In genomic region chr4:71729856-71730255, GRCh38 we compare ENCODE assay signal across 31 cellular contexts. TPM values are rescaled to one million over a fixed set of nuclear protein-coding genes. Genes with fewer than 3 reads are reported as not detected.
A peak's percentile ranks its signal among the peaks of the same experiment; 100 is the strongest.
DNase-seq lines count a peak whose midpoint lies in the region; ATAC-seq and TF ChIP-seq lines count a peak whose summit lies in the region.
"Had no signal": no experiment of that assay in that cellular context is flagged by ENCODE, and none has a peak within 500 bp of the region (broad histone marks: within the 10 kb centered on the region; RNA-seq: fewer than 3 reads in every experiment).

No MANE protein-coding gene starts in this region.

- 82 to 91% methylated on average over 2 of the region's 2 CpGs for WGBS in thyroid gland, 2 donors

- H3K4me1 Mint-ChIP-seq in GM23338 = no peaks in the 10 kb centered on the region
- H3K4me1 Mint-ChIP-seq in naive thymus-derived CD4-positive, alpha-beta T cell = no peaks in the 10 kb centered on the region
- H3K4me1 Mint-ChIP-seq: CD14-positive monocyte; CD8-positive, alpha-beta memory T cell; T-cell had no signal

- H3K27me3 Mint-ChIP-seq in GM23338 (ENCODE audit: insufficient read depth, low read depth, poor library complexity) = peaks cover 2% of the 10 kb centered on the region
- peaks cover 0 to 23% (median 22%) of the 10 kb centered on the region in 5 donors for H3K27me3 Mint-ChIP-seq in naive thymus-derived CD4-positive, alpha-beta T cell

- H3K4me1 ChIP-seq in GM23338 (ENCODE audit: insufficient read depth) (no peaks in the 10 kb centered on the region), thyroid gland (no peaks in the 10 kb centered on the region)
- H3K4me1 ChIP-seq in naive thymus-derived CD4-positive, alpha-beta T cell (ENCODE audit: control insufficient read depth in 2 of 2, insufficient read depth in 2 of 2, low read length in 2 of 2) = no peaks in the 10 kb centered on the region
- H3K4me1 ChIP-seq: BE2C had no signal

- no peak overlapping the region for H3K4me3 ChIP-seq in GM23338
- H3K4me3 ChIP-seq in naive thymus-derived CD4-positive, alpha-beta T cell (ENCODE audit: low read length) = no peak overlapping the region
- H3K4me3 ChIP-seq in thyroid gland (replicated peaks in 1 of 3) = no peak overlapping the region
- H3K4me3 ChIP-seq: K562 had no signal

- H3K27ac ChIP-seq in GM23338 (ENCODE audit: low read depth) (no peak overlapping the region), thyroid gland (no peak overlapping the region)
- no peak overlapping the region for H3K27ac ChIP-seq in naive thymus-derived CD4-positive, alpha-beta T cell (ENCODE audit: low read depth, low read length)
- H3K27ac ChIP-seq: 22Rv1, RWPE1 had no signal

- peaks cover 23% of the 10 kb centered on the region; the same call in 2 of the 3 replicates for H3K36me3 Mint-ChIP-seq in GM23338 (ENCODE audit: low read depth)
- H3K36me3 Mint-ChIP-seq in naive thymus-derived CD4-positive, alpha-beta T cell = no peaks in the 10 kb centered on the region
- H3K36me3 Mint-ChIP-seq: CD14-positive monocyte; CD8-positive, alpha-beta memory T cell; T-cell had no signal

- POLR2A ChIA-PET in naive thymus-derived CD4-positive, alpha-beta T cell (lab: Charles Lee) = no interaction called here

- no peaks in the 10 kb centered on the region; the same call in 1 of the 2 replicates for H3K9me2 ChIP-seq in GM23338 (ENCODE audit: insufficient read depth)

- H3K9me3 Mint-ChIP-seq in GM23338 = peaks cover 20% of the 10 kb centered on the region; the same call in 2 of the 3 replicates
- peaks cover 0 to 4% (median 0%) of the 10 kb centered on the region in 11 donors for H3K9me3 Mint-ChIP-seq in naive thymus-derived CD4-positive, alpha-beta T cell
- H3K9me3 Mint-ChIP-seq: T-cell had no signal

- H3K4me3 Mint-ChIP-seq in GM23338 = no peak overlapping the region
- no peak overlapping the region for H3K4me3 Mint-ChIP-seq in naive thymus-derived CD4-positive, alpha-beta T cell
- H3K4me3 Mint-ChIP-seq: CD14-positive monocyte; CD8-positive, alpha-beta memory T cell; T-cell had no signal

- DNase-seq in COLO668 (lab: John Stamatoyannopoulos, UW; ENCODE audit: unreplicated experiment) (peak; percentile 8), GM23338 (ENCODE audit: low spot score) (no peak), NCI-H524 (lab: John Stamatoyannopoulos, UW) (peak; percentile 86 to 92), cerebellar cortex (ENCODE audit: low spot score) (peak; percentile 60), hepatic stellate cell (ENCODE audit: low spot score) (no peak), NCI-H128 (lab: John Stamatoyannopoulos, UW; ENCODE audit: unreplicated experiment) (no peak), thyroid gland (no peak)
- DNase-seq in naive thymus-derived CD4-positive, alpha-beta T cell = no peak
- DNase-seq: ACHN; BE2C; Calu3; CD8-positive, alpha-beta memory T cell; GDM1; Kasumi-1; NCI-H1092 treated with DMSO at 0.1 percent for 48 hours; NCI-H1436 treated with DMSO at 0.1 percent for 48 hours; NCI-H187 treated with DMSO at 0.1 percent for 48 hours; NCI-H2107; NCI-H226; NCI-H510A; NCI-H774; SHP77; T-cell had no signal

- intact Hi-C loops in naive thymus-derived CD4-positive, alpha-beta T cell (cut with micrococcal nuclease) = no loop called here
- intact Hi-C loops in thyroid gland (cut with DNase I) = no loop called here

- no peak for ATAC-seq in GM23338
- no peak for ATAC-seq in naive thymus-derived CD4-positive, alpha-beta T cell
- ATAC-seq: HepG2, K562, T-cell had no signal

- H3K27ac Mint-ChIP-seq in GM23338 = no peak overlapping the region
- H3K27ac Mint-ChIP-seq in naive thymus-derived CD4-positive, alpha-beta T cell = no peak overlapping the region
- H3K27ac Mint-ChIP-seq: CD14-positive monocyte; CD8-positive, alpha-beta memory T cell; T-cell had no signal

- no peak overlapping the region for H3K4me2 ChIP-seq in GM23338

- no peaks in the 10 kb centered on the region for H3K79me2 ChIP-seq in GM23338 (replicated peaks; ENCODE audit: insufficient read depth)

- no peaks in the 10 kb centered on the region for H4K20me1 ChIP-seq in GM23338 (replicated peaks; ENCODE audit: insufficient read depth)

- H3K27me3 ChIP-seq in GM23338 (ENCODE audit: insufficient read depth) (no peaks in the 10 kb centered on the region), thyroid gland (no peaks in the 10 kb centered on the region)
- no peaks in the 10 kb centered on the region for H3K27me3 ChIP-seq in naive thymus-derived CD4-positive, alpha-beta T cell (ENCODE audit: control insufficient read depth in 2 of 2, insufficient read depth in 2 of 2, low read length in 2 of 2)
- H3K27me3 ChIP-seq: BE2C had no signal

- CTCF ChIA-PET in naive thymus-derived CD4-positive, alpha-beta T cell (lab: Charles Lee) = no interaction called here

- TF ChIP-seq POLR2A in thyroid gland (IDR thresholded peaks at IDR 0.05) = no peak

- H2AFZ ChIP-seq in GM23338 = peak overlapping the region; percentile 60; the same call in 1 of the 2 replicates

- TF ChIP-seq CTCF in GM23338 (conservative IDR thresholded peaks at IDR 0.05; ENCODE audit: low read depth in 2 of 2) (no peak), thyroid gland (IDR thresholded peaks at IDR 0.05) (no peak)

- H3K36me3 ChIP-seq in GM23338 (ENCODE audit: insufficient read depth) (no peaks in the 10 kb centered on the region), thyroid gland (no peaks in the 10 kb centered on the region)
- no peaks in the 10 kb centered on the region for H3K36me3 ChIP-seq in naive thymus-derived CD4-positive, alpha-beta T cell (ENCODE audit: control insufficient read depth in 2 of 3, insufficient read depth in 3 of 3, low read length in 3 of 3)
- H3K36me3 ChIP-seq: BE2C had no signal

- H3F3A ChIP-seq in GM23338 (replicated peaks; ENCODE audit: low read depth) = no peaks in the 10 kb centered on the region

- H3K9me3 ChIP-seq in naive thymus-derived CD4-positive, alpha-beta T cell (ENCODE audit: control insufficient read depth in 2 of 3, low read length in 3 of 3) = no peaks in the 10 kb centered on the region
- H3K9me3 ChIP-seq in thyroid gland = no peaks in the 10 kb centered on the region
- H3K9me3 ChIP-seq: BE2C had no signal

TF ChIP-seq in GM23338, 12 proteins besides CTCF, POLR2A, EP300 and RAD21 (continues in another document):
- TF ChIP-seq ZNF331 (CRISPR knock-in tag; IDR thresholded peaks at IDR 0.05; ENCODE audit: low read depth) (no peak), STAT1 (IDR thresholded peaks at IDR 0.05; ENCODE audit: unreplicated experiment) (no peak), ZNF114 (CRISPR knock-in tag; IDR thresholded peaks at IDR 0.05) (no peak), POLR2AphosphoS5 (IDR thresholded peaks at IDR 0.05; ENCODE audit: low read depth) (no peak), EZH2phosphoT487 (IDR thresholded peaks at IDR 0.05; ENCODE audit: unreplicated experiment) (no peak), CREB1 (CRISPR knock-in tag; IDR thresholded peaks at IDR 0.05; ENCODE audit: low read depth) (no peak)
- TF ChIP-seq, protein P1, sequence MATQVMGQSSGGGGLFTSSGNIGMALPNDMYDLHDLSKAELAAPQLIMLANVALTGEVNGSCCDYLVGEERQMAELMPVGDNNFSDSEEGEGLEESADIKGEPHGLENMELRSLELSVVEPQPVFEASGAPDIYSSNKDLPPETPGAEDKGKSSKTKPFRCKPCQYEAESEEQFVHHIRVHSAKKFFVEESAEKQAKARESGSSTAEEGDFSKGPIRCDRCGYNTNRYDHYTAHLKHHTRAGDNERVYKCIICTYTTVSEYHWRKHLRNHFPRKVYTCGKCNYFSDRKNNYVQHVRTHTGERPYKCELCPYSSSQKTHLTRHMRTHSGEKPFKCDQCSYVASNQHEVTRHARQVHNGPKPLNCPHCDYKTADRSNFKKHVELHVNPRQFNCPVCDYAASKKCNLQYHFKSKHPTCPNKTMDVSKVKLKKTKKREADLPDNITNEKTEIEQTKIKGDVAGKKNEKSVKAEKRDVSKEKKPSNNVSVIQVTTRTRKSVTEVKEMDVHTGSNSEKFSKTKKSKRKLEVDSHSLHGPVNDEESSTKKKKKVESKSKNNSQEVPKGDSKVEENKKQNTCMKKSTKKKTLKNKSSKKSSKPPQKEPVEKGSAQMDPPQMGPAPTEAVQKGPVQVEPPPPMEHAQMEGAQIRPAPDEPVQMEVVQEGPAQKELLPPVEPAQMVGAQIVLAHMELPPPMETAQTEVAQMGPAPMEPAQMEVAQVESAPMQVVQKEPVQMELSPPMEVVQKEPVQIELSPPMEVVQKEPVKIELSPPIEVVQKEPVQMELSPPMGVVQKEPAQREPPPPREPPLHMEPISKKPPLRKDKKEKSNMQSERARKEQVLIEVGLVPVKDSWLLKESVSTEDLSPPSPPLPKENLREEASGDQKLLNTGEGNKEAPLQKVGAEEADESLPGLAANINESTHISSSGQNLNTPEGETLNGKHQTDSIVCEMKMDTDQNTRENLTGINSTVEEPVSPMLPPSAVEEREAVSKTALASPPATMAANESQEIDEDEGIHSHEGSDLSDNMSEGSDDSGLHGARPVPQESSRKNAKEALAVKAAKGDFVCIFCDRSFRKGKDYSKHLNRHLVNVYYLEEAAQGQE (IDR thresholded peaks at IDR 0.05; ENCODE audit: unreplicated experiment) = no peak

RNA-seq across cellular contexts. Expression of gene GC, which starts 54.0 kb away (rescaled TPM):
- total RNA-seq in GM23338 (2014; rRNA removed; shearing (Covaris generic)) = 0.21 TPM in 1 of 2 replicates, not detected in the other
- 0.38 and 1.7 TPM in 2 replicates for polyA plus RNA-seq in GM23338 (2016; fragmentation: Nextera tagmentation; extraction: Ambion mirVana)
- total RNA-seq in naive thymus-derived CD4-positive, alpha-beta T cell = not detected
- polyA plus RNA-seq in naive thymus-derived CD4-positive, alpha-beta T cell = not detected
- not detected for total RNA-seq in thyroid gland
- total RNA-seq: CD8-positive, alpha-beta memory T cell; HT1080; M059J; SK-MEL-5 had no signal
- polyA plus RNA-seq: CD14-positive monocyte; CD8-positive, alpha-beta memory T cell; K562 had no signal

Comparison
In these comparisons a context has a peak if more than half of its experiments do, and no peak if none do; other contexts are left out.
1. DNase-seq: peak in COLO668 (single experiment), NCI-H524 (2 of 2) and cerebellar cortex (single experiment); none in GM23338 (single experiment), naive thymus-derived CD4-positive, alpha-beta T cell (0 of 9), hepatic stellate cell (single experiment), NCI-H128 (single experiment) and thyroid gland (0 of 2).